In the genomic region with DNA sequence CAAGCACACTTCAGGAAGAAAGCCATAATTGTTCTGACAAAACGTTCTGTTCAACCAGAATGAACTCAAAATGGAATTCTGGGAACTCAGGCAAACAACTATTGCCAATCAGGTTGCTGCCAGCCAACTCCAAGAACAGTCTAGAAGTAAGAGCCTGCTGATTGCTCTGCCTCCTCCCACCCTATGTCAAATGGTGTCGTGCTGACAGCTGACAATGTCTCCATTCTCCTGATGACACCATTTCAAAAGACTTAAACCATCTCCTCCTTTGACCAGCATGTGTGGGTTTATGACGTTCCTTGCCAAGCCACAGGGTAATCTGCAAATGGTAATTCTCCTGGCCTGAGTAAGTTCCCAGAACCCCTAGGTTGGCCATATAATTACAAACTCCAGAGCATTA, we compare ENCODE assay signal across 1 cellular context.
TF ChIP-seq lines count a peak whose summit lies in the region.

No MANE protein-coding gene starts in this region.

TF ChIP-seq in GM23338, 12 proteins besides CTCF, POLR2A, EP300 and RAD21:
- TF ChIP-seq JUNB (IDR thresholded peaks at IDR 0.05; ENCODE audit: unreplicated experiment), result no peak
- TF ChIP-seq REST (IDR thresholded peaks at IDR 0.05; ENCODE audit: unreplicated experiment), result no peak
- no peak for TF ChIP-seq EZH2 (IDR thresholded peaks at IDR 0.05; ENCODE audit: low read depth, unreplicated experiment)
- TF ChIP-seq NANOG (IDR thresholded peaks at IDR 0.05; ENCODE audit: borderline replicate concordance), result no peak
- no peak for TF ChIP-seq EZH2phosphoT487 (IDR thresholded peaks at IDR 0.05; ENCODE audit: unreplicated experiment)
- TF ChIP-seq POLR2AphosphoS5 (IDR thresholded peaks at IDR 0.05; ENCODE audit: low read depth), result no peak
TF ChIP-seq in GM23338: peak in this region for 0.
